ENCODE assay signal across 21 cellular contexts in genomic region chr13:86569974-86570373, GRCh38.
DNase-seq lines count a peak whose midpoint lies in the region; ATAC-seq, FAIRE-seq and TF ChIP-seq lines count a peak whose summit lies in the region.
"Had no signal": no experiment of that assay in that cellular context is flagged by ENCODE, and none has a peak within 500 bp of the region (broad histone marks: within the 10 kb centered on the region; RNA-seq: fewer than 3 reads in every experiment).

No MANE protein-coding gene starts in this region.

- no peak for TF ChIP-seq CTCF in epithelial cell of esophagus (IDR thresholded peaks at IDR 0.05; ENCODE audit: insufficient read depth, low read depth, low read length, missing control alignments)
- no peak for TF ChIP-seq CTCF in foreskin keratinocyte (conservative IDR thresholded peaks at IDR 0.05)

- no peaks in the 10 kb centered on the region for H3K27me3 ChIP-seq in foreskin keratinocyte
- H3K27me3 ChIP-seq: BLaER1 treated with 17β-estradiol and CSF1 and Interleukin-3, amounts not matched to agents 10 nM and 100 nM had no signal

- no peaks in the 10 kb centered on the region for H3K4me1 ChIP-seq in foreskin keratinocyte

- H3K4me3 ChIP-seq in epithelial cell of esophagus (ENCODE audit: low read length) = no peak overlapping the region
- H3K4me3 ChIP-seq: BLaER1 treated with 17β-estradiol and CSF1 and Interleukin-3, amounts not matched to agents 10 nM and 100 nM; K562 had no signal

- ATAC-seq in foreskin keratinocyte = no peak
- ATAC-seq in HG03097 (IDR thresholded peaks at IDR 0.05; ENCODE audit: low FRiP score, unreplicated experiment) = no peak
- ATAC-seq: K562 had no signal

- no peak overlapping the region for H3K27ac ChIP-seq in foreskin keratinocyte
- H3K27ac ChIP-seq: 22Rv1; BLaER1 treated with 17β-estradiol and CSF1 and Interleukin-3, amounts not matched to agents 10 nM and 100 nM had no signal

- FAIRE-seq in RCC 7860 (lab: Jason Lieb, UNC) = peak; percentile 46
- FAIRE-seq: GM12892, H1, K562 had no signal

- peak; percentile 19 for DNase-seq in DMS53 (lab: John Stamatoyannopoulos, UW)
- DNase-seq in DMS53 treated with DMSO at 0.1 percent for 48 hours (lab: John Stamatoyannopoulos, UW; ENCODE audit: unreplicated experiment) = no peak
- peak; percentile 7 for DNase-seq in RCC 7860 (ENCODE audit: low spot score)
- peak; percentile 60 for DNase-seq in epithelial cell of esophagus (ENCODE audit: low read depth)
- no peak for DNase-seq in foreskin keratinocyte
- DNase-seq in kidney tubule cell (ENCODE audit: low spot score) = no peak
- DNase-seq: ACHN; Calu3; CD4-positive, CD25-positive, alpha-beta regulatory T cell; DMS 273 treated with DMSO at 0.1 percent for 48 hours; DMS79 treated with DMSO at 0.1 percent for 48 hours; EL; GDM1; HCEC 1CT; HFFc6 had no signal

Comparison
In these comparisons a context has a peak if more than half of its experiments do, and no peak if none do; other contexts are left out.
1. DNase-seq: peak in DMS53 (single experiment), RCC 7860 (single experiment) and epithelial cell of esophagus (single experiment); none in DMS53 treated with DMSO at 0.1 percent for 48 hours (single experiment), foreskin keratinocyte (0 of 2) and kidney tubule cell (single experiment).